2 cellular contexts compared by ENCODE assay signal in the genomic region with DNA sequence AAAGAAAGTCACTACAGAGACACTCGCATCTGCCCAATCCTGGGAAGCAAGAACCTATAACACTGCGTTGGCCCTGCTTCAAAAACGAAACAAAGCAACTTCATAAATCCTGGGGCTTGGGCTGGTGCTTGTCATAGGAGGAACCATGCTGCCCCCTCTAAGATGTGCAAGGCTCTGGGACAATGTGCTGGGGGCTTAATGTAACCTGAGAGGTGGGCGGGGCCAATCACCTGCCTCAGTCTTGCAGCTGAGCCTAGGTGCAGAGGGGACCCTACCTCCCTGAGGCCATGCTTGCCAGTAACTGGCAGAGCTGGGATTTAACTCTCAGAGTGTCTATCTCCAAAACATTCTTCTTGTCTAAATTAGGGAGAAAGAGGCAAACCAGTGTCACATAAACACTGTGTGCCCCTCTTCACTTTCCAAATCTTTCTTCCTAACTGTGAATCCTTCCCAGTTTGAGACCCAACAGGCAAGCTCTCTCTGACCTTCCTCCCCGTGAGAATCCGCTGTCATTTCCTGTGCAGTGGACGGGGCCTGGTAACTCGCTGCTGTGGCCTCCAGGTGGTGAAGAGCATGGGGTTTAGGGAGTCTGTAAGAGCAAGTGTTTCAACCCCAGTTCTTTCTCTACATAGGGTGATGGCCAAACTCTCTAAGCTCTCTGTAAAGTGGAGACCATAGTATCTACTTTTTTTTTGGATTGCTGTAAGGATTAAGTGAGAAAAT.
TF ChIP-seq lines count a peak whose summit lies in the region.

No MANE protein-coding gene starts in this region.

TF ChIP-seq in GM23338, 12 proteins besides CTCF, POLR2A, EP300 and RAD21 (continues in another document):
- TF ChIP-seq, protein P1, sequence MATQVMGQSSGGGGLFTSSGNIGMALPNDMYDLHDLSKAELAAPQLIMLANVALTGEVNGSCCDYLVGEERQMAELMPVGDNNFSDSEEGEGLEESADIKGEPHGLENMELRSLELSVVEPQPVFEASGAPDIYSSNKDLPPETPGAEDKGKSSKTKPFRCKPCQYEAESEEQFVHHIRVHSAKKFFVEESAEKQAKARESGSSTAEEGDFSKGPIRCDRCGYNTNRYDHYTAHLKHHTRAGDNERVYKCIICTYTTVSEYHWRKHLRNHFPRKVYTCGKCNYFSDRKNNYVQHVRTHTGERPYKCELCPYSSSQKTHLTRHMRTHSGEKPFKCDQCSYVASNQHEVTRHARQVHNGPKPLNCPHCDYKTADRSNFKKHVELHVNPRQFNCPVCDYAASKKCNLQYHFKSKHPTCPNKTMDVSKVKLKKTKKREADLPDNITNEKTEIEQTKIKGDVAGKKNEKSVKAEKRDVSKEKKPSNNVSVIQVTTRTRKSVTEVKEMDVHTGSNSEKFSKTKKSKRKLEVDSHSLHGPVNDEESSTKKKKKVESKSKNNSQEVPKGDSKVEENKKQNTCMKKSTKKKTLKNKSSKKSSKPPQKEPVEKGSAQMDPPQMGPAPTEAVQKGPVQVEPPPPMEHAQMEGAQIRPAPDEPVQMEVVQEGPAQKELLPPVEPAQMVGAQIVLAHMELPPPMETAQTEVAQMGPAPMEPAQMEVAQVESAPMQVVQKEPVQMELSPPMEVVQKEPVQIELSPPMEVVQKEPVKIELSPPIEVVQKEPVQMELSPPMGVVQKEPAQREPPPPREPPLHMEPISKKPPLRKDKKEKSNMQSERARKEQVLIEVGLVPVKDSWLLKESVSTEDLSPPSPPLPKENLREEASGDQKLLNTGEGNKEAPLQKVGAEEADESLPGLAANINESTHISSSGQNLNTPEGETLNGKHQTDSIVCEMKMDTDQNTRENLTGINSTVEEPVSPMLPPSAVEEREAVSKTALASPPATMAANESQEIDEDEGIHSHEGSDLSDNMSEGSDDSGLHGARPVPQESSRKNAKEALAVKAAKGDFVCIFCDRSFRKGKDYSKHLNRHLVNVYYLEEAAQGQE (IDR thresholded peaks at IDR 0.05; ENCODE audit: unreplicated experiment), result no peak
- TF ChIP-seq, protein P2, sequence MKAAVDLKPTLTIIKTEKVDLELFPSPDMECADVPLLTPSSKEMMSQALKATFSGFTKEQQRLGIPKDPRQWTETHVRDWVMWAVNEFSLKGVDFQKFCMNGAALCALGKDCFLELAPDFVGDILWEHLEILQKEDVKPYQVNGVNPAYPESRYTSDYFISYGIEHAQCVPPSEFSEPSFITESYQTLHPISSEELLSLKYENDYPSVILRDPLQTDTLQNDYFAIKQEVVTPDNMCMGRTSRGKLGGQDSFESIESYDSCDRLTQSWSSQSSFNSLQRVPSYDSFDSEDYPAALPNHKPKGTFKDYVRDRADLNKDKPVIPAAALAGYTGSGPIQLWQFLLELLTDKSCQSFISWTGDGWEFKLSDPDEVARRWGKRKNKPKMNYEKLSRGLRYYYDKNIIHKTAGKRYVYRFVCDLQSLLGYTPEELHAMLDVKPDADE (IDR thresholded peaks at IDR 0.05), result no peak
- TF ChIP-seq, protein P3, sequence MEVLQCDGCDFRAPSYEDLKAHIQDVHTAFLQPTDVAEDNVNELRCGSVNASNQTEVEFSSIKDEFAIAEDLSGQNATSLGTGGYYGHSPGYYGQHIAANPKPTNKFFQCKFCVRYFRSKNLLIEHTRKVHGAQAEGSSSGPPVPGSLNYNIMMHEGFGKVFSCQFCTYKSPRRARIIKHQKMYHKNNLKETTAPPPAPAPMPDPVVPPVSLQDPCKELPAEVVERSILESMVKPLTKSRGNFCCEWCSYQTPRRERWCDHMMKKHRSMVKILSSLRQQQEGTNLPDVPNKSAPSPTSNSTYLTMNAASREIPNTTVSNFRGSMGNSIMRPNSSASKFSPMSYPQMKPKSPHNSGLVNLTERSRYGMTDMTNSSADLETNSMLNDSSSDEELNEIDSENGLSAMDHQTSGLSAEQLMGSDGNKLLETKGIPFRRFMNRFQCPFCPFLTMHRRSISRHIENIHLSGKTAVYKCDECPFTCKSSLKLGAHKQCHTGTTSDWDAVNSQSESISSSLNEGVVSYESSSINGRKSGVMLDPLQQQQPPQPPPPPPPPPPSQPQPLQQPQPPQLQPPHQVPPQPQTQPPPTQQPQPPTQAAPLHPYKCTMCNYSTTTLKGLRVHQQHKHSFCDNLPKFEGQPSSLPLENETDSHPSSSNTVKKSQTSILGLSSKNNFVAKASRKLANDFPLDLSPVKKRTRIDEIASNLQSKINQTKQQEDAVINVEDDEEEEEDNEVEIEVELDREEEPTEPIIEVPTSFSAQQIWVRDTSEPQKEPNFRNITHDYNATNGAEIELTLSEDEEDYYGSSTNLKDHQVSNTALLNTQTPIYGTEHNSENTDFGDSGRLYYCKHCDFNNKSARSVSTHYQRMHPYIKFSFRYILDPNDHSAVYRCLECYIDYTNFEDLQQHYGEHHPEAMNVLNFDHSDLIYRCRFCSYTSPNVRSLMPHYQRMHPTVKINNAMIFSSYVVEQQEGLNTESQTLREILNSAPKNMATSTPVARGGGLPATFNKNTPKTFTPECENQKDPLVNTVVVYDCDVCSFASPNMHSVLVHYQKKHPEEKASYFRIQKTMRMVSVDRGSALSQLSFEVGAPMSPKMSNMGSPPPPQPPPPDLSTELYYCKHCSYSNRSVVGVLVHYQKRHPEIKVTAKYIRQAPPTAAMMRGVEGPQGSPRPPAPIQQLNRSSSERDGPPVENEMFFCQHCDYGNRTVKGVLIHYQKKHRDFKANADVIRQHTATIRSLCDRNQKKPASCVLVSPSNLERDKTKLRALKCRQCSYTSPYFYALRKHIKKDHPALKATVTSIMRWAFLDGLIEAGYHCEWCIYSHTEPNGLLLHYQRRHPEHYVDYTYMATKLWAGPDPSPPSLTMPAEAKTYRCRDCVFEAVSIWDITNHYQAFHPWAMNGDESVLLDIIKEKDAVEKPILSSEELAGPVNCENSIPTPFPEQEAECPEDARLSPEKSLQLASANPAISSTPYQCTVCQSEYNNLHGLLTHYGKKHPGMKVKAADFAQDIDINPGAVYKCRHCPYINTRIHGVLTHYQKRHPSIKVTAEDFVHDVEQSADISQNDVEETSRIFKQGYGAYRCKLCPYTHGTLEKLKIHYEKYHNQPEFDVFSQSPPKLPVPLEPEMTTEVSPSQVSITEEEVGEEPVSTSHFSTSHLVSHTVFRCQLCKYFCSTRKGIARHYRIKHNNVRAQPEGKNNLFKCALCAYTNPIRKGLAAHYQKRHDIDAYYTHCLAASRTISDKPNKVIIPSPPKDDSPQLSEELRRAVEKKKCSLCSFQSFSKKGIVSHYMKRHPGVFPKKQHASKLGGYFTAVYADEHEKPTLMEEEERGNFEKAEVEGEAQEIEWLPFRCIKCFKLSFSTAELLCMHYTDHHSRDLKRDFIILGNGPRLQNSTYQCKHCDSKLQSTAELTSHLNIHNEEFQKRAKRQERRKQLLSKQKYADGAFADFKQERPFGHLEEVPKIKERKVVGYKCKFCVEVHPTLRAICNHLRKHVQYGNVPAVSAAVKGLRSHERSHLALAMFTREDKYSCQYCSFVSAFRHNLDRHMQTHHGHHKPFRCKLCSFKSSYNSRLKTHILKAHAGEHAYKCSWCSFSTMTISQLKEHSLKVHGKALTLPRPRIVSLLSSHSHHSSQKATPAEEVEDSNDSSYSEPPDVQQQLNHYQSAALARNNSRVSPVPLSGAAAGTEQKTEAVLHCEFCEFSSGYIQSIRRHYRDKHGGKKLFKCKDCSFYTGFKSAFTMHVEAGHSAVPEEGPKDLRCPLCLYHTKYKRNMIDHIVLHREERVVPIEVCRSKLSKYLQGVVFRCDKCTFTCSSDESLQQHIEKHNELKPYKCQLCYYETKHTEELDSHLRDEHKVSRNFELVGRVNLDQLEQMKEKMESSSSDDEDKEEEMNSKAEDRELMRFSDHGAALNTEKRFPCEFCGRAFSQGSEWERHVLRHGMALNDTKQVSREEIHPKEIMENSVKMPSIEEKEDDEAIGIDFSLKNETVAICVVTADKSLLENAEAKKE (CRISPR knock-in tag; IDR thresholded peaks at IDR 0.05), result no peak
- TF ChIP-seq POLR2AphosphoS5 (IDR thresholded peaks at IDR 0.05; ENCODE audit: low read depth) (no peak), STAT1 (IDR thresholded peaks at IDR 0.05; ENCODE audit: unreplicated experiment) (no peak), EZH2 (IDR thresholded peaks at IDR 0.05; ENCODE audit: low read depth, unreplicated experiment) (no peak), NANOG (IDR thresholded peaks at IDR 0.05; ENCODE audit: borderline replicate concordance) (no peak), CREB1 (CRISPR knock-in tag; IDR thresholded peaks at IDR 0.05; ENCODE audit: low read depth) (no peak)

TF ChIP-seq in H1, 55 proteins besides CTCF, POLR2A, EP300 and RAD21:
- TF ChIP-seq SIN3A (conservative IDR thresholded peaks at IDR 0.05 in 1 of 2, IDR thresholded peaks at IDR 0.05 in 1 of 2; ENCODE audit: low read depth in 1 of 2, low read length in 2 of 2), result no peak
- TF ChIP-seq, protein P4, sequence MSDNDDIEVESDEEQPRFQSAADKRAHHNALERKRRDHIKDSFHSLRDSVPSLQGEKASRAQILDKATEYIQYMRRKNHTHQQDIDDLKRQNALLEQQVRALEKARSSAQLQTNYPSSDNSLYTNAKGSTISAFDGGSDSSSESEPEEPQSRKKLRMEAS (IDR thresholded peaks at IDR 0.05), result 0 out of 2 replicates have a peak, but pooled peaks have one; percentile 28
